22 cellular contexts compared by ENCODE assay signal in the genomic region with DNA sequence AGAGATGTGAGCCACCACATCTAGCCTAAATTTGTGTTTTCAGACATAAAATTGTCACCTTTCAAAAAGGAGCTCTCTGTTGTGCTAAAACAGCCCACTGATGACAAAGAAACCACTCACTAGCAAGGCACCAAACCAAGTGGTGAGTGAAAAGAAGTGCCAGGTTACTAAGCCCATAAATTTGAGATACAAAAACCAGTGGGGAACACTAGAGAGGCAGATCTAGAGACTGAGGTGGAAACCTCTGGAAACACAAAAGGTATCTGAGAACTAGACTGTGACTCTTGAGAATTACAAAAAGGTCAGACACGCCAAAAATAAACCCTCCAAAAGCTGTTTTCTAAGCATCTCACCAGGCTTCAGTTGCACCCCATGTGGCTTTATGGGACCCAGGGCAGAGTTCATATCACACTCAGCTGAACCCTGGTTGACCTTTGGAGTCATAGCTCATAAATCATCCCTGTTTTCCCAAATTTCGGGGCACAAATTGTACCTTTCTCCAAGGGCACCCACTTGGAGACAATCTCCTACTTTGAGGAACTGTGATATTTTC. TPM values are rescaled to one million over a fixed set of nuclear protein-coding genes. Genes with fewer than 3 reads are reported as not detected.
"Had no signal": no experiment of that assay in that cellular context is flagged by ENCODE, and none has a peak within 500 bp of the region (broad histone marks: within the 10 kb centered on the region; RNA-seq: fewer than 3 reads in every experiment).

No MANE protein-coding gene starts in this region.

- H3K9me3 Mint-ChIP-seq: dendritic cell treated with granulocyte-macrophage colony-stimulating factor and Interleukin-4, amounts not matched to agents 40 ng/mL and 50 ng/mL, for 4 days had no signal

- H3K4me1 Mint-ChIP-seq: brain, neural crest cell had no signal

- ATAC-seq: activated T-cell treated with anti-CD3 and anti-CD28 coated beads, Interleukin-2, amount 50 U/mL, for 72 hours; esophagus mucosa; gastrocnemius medialis; left ventricle myocardium superior; right lobe of liver had no signal

- H3K4me3 ChIP-seq: gastrocnemius medialis, right lobe of liver, skin epidermis, testis, uterus had no signal

- H3K27me3 Mint-ChIP-seq: activated naive CD4-positive, alpha-beta T cell treated with anti-CD3 and anti-CD28 coated beads, Interleukin-2, amount 10 ng/mL, durations not matched to agents 7 days and 5 days; dendritic cell treated with granulocyte-macrophage colony-stimulating factor and Interleukin-4, amounts not matched to agents 40 ng/mL and 50 ng/mL, for 4 days had no signal

- H3K36me3 Mint-ChIP-seq: brain had no signal

- DNase-seq: activated CD4-positive, alpha-beta T cell treated with anti-CD3 and anti-CD28 coated beads, Interleukin-2, amount 50 U/mL, for 48 hours; activated effector memory CD4-positive, alpha-beta T cell treated with Interleukin-2 at 50 U/mL for 16 hours; activated naive CD4-positive, alpha-beta T cell treated with anti-CD3 and anti-CD28 coated beads, Interleukin-2, amount 10 ng/mL, durations not matched to agents 7 days and 5 days; activated T-cell treated with anti-CD3 and anti-CD28 coated beads, Interleukin-2, amount 50 U/mL, for 72 hours; aorta; effector CD4-positive, alpha-beta T cell; gastrocnemius medialis; hypothalamus; left ventricle myocardium superior; posterior cingulate gyrus; right lobe of liver; stimulated activated CD4-positive, alpha-beta T cell treated with anti-CD3 and anti-CD28 coated beads, Interleukin-1b, Interleukin-23, amount 100 ng/mL, for 48 hours; testis; trophoblast cell; uterus had no signal

- FAIRE-seq: endothelial cell of umbilical vein, islet of Langerhans had no signal

- H3K4me3 Mint-ChIP-seq: activated naive CD4-positive, alpha-beta T cell treated with anti-CD3 and anti-CD28 coated beads, Interleukin-2, amount 10 ng/mL, durations not matched to agents 7 days and 5 days; activated T-cell treated with anti-CD3 and anti-CD28 coated beads, Interleukin-2, amount 50 U/mL, for 72 hours; brain; dendritic cell treated with granulocyte-macrophage colony-stimulating factor and Interleukin-4, amounts not matched to agents 40 ng/mL and 50 ng/mL, for 4 days; neural crest cell had no signal

- H3K27ac ChIP-seq: gastrocnemius medialis, right lobe of liver, skin epidermis, testis, uterus had no signal

- H3K4me1 ChIP-seq: gastrocnemius medialis, right lobe of liver, testis, uterus had no signal

- H3K36me3 ChIP-seq: gastrocnemius medialis, right lobe of liver, uterus had no signal

- H3K27me3 ChIP-seq: gastrocnemius medialis, right lobe of liver, testis, uterus had no signal

- H3K27ac Mint-ChIP-seq: activated naive CD4-positive, alpha-beta T cell treated with anti-CD3 and anti-CD28 coated beads, Interleukin-2, amount 10 ng/mL, durations not matched to agents 7 days and 5 days; activated T-cell treated with anti-CD3 and anti-CD28 coated beads, Interleukin-2, amount 50 U/mL, for 72 hours; brain; dendritic cell treated with granulocyte-macrophage colony-stimulating factor and Interleukin-4, amounts not matched to agents 40 ng/mL and 50 ng/mL, for 4 days had no signal

- H3K9me3 ChIP-seq: gastrocnemius medialis, right lobe of liver, testis, uterus had no signal

RNA-seq across cellular contexts. Expression of gene SAMD3, which starts 24.2 kb away (rescaled TPM):
- total RNA-seq: endothelial cell of umbilical vein, gastrocnemius medialis had no signal
- polyA plus RNA-seq: aorta, endothelial cell of umbilical vein had no signal
